8 cellular contexts compared by ENCODE assay signal in the genomic region with DNA sequence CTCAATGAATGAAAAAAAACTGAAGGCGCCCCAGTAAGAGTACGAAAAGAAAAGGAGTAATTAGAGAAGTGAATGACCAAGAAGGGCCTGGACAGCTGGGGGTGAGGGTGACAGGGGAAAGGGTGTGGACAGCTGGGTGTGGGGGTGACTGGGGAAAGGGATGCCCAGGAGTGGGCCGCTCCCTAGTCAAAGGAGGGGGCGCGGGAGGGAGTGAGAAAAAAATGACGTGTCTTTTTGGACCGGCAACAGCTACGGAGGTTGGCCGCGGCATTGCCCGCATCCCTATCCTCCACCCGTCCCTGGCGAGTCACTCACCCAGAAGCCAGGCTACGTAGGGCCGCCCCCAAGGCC. TPM values are rescaled to one million over a fixed set of nuclear protein-coding genes. Genes with fewer than 3 reads are reported as not detected.
A peak's percentile ranks its signal among the peaks of the same experiment; 100 is the strongest.
DNase-seq lines count a peak whose midpoint lies in the region; ATAC-seq and TF ChIP-seq lines count a peak whose summit lies in the region.

No MANE protein-coding gene starts in this region.

- peak overlapping the region; percentile 86 for H3K4me3 Mint-ChIP-seq in activated CD8-positive, alpha-beta memory T cell treated with anti-CD3 and anti-CD28 coated beads, Interleukin-2, amount 10 ng/mL, durations not matched to agents 7 days and 5 days
- peak overlapping the region; percentile 97 for H3K4me3 Mint-ChIP-seq in nephron progenitor cell

- peak; percentile 96 for DNase-seq in activated CD8-positive, alpha-beta memory T cell treated with anti-CD3 and anti-CD28 coated beads, Interleukin-2, amount 10 ng/mL, durations not matched to agents 7 days and 5 days
- DNase-seq in activated CD8-positive, alpha-beta memory T cell treated with anti-CD3 and anti-CD28 coated beads for 24 hours, result no peak
- DNase-seq in PC-9, result no peak
- DNase-seq in erythroblast (lab: John Stamatoyannopoulos, UW), result peak; percentile 91 to 93
- no peak for DNase-seq in nephron progenitor cell

- peaks cover 34% of the 10 kb centered on the region for H3K4me1 ChIP-seq in PC-9 (replicated peaks; ENCODE audit: insufficient read depth)

- CTCF ChIA-PET in activated CD8-positive, alpha-beta memory T cell treated with anti-CD3 and anti-CD28 coated beads, Interleukin-2, amount 10 ng/mL, durations not matched to agents 7 days and 5 days (lab: Charles Lee), result interaction anchor here (0.7 to 2.6 kb wide), 10 partner anchors 9 to 636 kb away, joined by 3 to 15 read pairs (median 4); partner anchors contain the start of gene EOMES
- CTCF ChIA-PET in PC-9 (lab: Charles Lee), result interaction anchor here (0.7 to 0.8 kb wide), 2 partner anchors 23 to 320 kb away, joined by 3 to 4 read pairs; no protein-coding TSS in a partner anchor

- peak overlapping the region; percentile 87 for H3K4me3 ChIP-seq in PC-9

- H3K9me3 Mint-ChIP-seq in activated CD8-positive, alpha-beta memory T cell treated with anti-CD3 and anti-CD28 coated beads, Interleukin-2, amount 10 ng/mL, durations not matched to agents 7 days and 5 days (ENCODE audit: low read depth), result peaks cover 5% of the 10 kb centered on the region
- H3K9me3 Mint-ChIP-seq in nephron progenitor cell, result peaks cover 30% of the 10 kb centered on the region

- TF ChIP-seq CTCF in PC-9 (conservative IDR thresholded peaks at IDR 0.05), result no peak
- no peak for TF ChIP-seq CTCF in nephron progenitor cell (IDR thresholded peaks at IDR 0.05)

- H4K20me1 ChIP-seq in PC-9 (ENCODE audit: insufficient read depth), result no peaks in the 10 kb centered on the region

- peak overlapping the region; percentile 84 for H3K4me2 ChIP-seq in PC-9

- H2AFZ ChIP-seq in PC-9, result peak overlapping the region; percentile 96

- intact Hi-C loops in PC-9 (cut with micrococcal nuclease; ENCODE audit: unreplicated experiment), result loop anchor here (1.0 kb wide), 1 partner anchor 107 kb away; the partner anchor contains the start of gene CMC1

- no peak for TF ChIP-seq POLR2A in erythroblast (IDR thresholded peaks at IDR 0.05; ENCODE audit: low read length)

- POLR2A ChIA-PET in PC-9 (lab: Charles Lee; ENCODE audit: unreplicated experiment), result no interaction called here

- H3F3A ChIP-seq in PC-9 (ENCODE audit: insufficient read depth, low read depth), result peaks cover 10% of the 10 kb centered on the region

- H3K27me3 ChIP-seq in PC-9 (ENCODE audit: insufficient read depth, low read depth), result no peaks in the 10 kb centered on the region

- no TSS peak for BruUV-seq in PC-9 (replicated peaks; lab: Mats Ljungman, UMichigan)

- H3K9me3 ChIP-seq in PC-9 (ENCODE audit: insufficient read depth, low read depth), result peaks cover under 1% of the 10 kb centered on the region; the same call in 1 of the 2 replicates

- H3K4me1 Mint-ChIP-seq in activated CD8-positive, alpha-beta memory T cell treated with anti-CD3 and anti-CD28 coated beads, Interleukin-2, amount 10 ng/mL, durations not matched to agents 7 days and 5 days, result peaks cover 47% of the 10 kb centered on the region
- H3K4me1 Mint-ChIP-seq in nephron progenitor cell, result peaks cover 45% of the 10 kb centered on the region

- peaks cover 58% of the 10 kb centered on the region for H3K79me2 ChIP-seq in PC-9 (ENCODE audit: low read depth)

- H3K27ac ChIP-seq in PC-9, result peak overlapping the region; percentile 96

- no peaks in the 10 kb centered on the region for H3K27me3 Mint-ChIP-seq in activated CD8-positive, alpha-beta memory T cell treated with anti-CD3 and anti-CD28 coated beads, Interleukin-2, amount 10 ng/mL, durations not matched to agents 7 days and 5 days
- H3K27me3 Mint-ChIP-seq in nephron progenitor cell (ENCODE audit: low read depth, poor library complexity), result no peaks in the 10 kb centered on the region

- peak overlapping the region; percentile 99 for H3K27ac Mint-ChIP-seq in activated CD8-positive, alpha-beta memory T cell treated with anti-CD3 and anti-CD28 coated beads, Interleukin-2, amount 10 ng/mL, durations not matched to agents 7 days and 5 days
- peak overlapping the region; percentile 99 for H3K27ac Mint-ChIP-seq in nephron progenitor cell

- H3K36me3 Mint-ChIP-seq in activated CD8-positive, alpha-beta memory T cell treated with anti-CD3 and anti-CD28 coated beads, Interleukin-2, amount 10 ng/mL, durations not matched to agents 7 days and 5 days, result peaks cover 33% of the 10 kb centered on the region
- peaks cover 38% of the 10 kb centered on the region for H3K36me3 Mint-ChIP-seq in nephron progenitor cell (ENCODE audit: low read depth)

- no peaks in the 10 kb centered on the region for H3K36me3 ChIP-seq in PC-9 (ENCODE audit: low read depth)

- H3K9me2 ChIP-seq in PC-9 (ENCODE audit: insufficient read depth), result no peaks in the 10 kb centered on the region

- ATAC-seq in activated CD8-positive, alpha-beta memory T cell treated with anti-CD3 and anti-CD28 coated beads, Interleukin-2, amount 10 ng/mL, durations not matched to agents 7 days and 5 days, result peak; percentile 87
- ATAC-seq in GM19463 (IDR thresholded peaks at IDR 0.05; ENCODE audit: unreplicated experiment) (no peak), GM21528 (IDR thresholded peaks at IDR 0.05; ENCODE audit: low FRiP score, unreplicated experiment) (no peak), GM19395 (IDR thresholded peaks at IDR 0.05; ENCODE audit: unreplicated experiment) (no peak)

RNA-seq across cellular contexts. Expression of gene ZCWPW2, which starts 0.3 kb away (rescaled TPM):
- under 1 TPM in 1 of 2 experiments, not detected in 1; 0.35 TPM for total RNA-seq in activated CD8-positive, alpha-beta memory T cell treated with anti-CD3 and anti-CD28 coated beads, Interleukin-2, amount 10 ng/mL, durations not matched to agents 7 days and 5 days
- total RNA-seq in PC-9 (2021), result 0.80 and 0.81 TPM in 2 replicates

RNA-seq across cellular contexts. Expression of gene AZI2, which starts 0.4 kb away (rescaled TPM):
- 10 to 100 TPM; 63.3 to 68.1 TPM for total RNA-seq in activated CD8-positive, alpha-beta memory T cell treated with anti-CD3 and anti-CD28 coated beads, Interleukin-2, amount 10 ng/mL, durations not matched to agents 7 days and 5 days
- 33.3 and 39.5 TPM in 2 replicates for total RNA-seq in PC-9 (2021)

Comparison
In these comparisons a context has a peak if more than half of its experiments do, and no peak if none do; other contexts are left out.
1. DNase-seq: peak in activated CD8-positive, alpha-beta memory T cell treated with anti-CD3 and anti-CD28 coated beads, Interleukin-2, amount 10 ng/mL, durations not matched to agents 7 days and 5 days (single experiment) and erythroblast (2 of 2); none in activated CD8-positive, alpha-beta memory T cell treated with anti-CD3 and anti-CD28 coated beads for 24 hours (single experiment), PC-9 (0 of 2) and nephron progenitor cell (single experiment).